8 cellular contexts compared by ENCODE assay signal in the genomic region with DNA sequence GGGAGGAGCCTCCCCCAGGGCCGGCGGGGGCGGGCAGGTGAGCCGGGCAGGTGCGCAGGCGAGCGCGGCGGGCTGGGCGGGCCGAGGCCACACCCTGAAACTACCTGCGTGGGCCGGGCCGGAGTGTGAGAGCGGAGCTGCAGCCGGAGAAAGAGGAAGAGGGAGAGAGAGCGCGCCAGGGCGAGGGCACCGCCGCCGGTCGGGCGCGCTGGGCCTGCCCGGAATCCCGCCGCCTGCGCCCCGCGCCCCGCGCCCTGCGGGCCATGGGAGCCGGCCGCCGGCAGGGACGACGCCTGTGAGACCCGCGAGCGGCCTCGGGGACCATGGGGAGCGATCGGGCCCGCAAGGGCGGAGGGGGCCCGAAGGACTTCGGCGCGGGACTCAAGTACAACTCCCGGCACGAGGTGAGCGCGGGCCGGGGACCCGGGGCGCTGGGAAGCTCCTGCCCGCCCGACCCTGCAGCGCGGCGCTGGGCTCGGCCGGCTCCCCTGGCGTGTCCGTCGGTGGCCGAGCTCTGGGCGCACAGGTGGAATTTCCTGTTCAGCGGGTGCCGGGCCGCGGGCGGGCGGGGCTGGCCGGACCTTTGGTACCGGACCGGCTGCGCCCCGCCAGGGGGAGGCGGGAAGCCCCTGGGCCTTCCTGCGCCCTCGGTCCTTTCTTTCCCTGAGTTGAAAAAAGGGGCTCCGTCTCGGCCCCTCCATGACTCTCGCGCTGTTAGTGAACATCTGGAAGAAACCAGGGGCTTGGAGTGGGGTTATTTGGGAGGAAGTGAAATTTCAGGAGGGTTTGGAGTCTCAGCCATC. TPM values are rescaled to one million over a fixed set of nuclear protein-coding genes. Genes with fewer than 3 reads are reported as not detected.
A peak's percentile ranks its signal among the peaks of the same experiment; 100 is the strongest.
DNase-seq lines count a peak whose midpoint lies in the region; ATAC-seq and TF ChIP-seq lines count a peak whose summit lies in the region.

A gene (plus strand): TSS at position 126 of the 803 bp plus-strand sequence. CDS start 198 bp downstream, at position 324.

- H3K9ac ChIP-seq in endocrine pancreas (ENCODE audit: control insufficient read depth, insufficient read depth, low read length): peak within 1 kb of the TSS; percentile 45

- no peaks in the 10 kb centered on the region for H3K9me3 ChIP-seq in endocrine pancreas (ENCODE audit: control insufficient read depth, low read length)

- peak within 1 kb of the TSS; percentile 76 for H3K4me3 ChIP-seq in endocrine pancreas (ENCODE audit: control insufficient read depth, insufficient read depth, low read length)

- ATAC-seq in activated CD8-positive, alpha-beta memory T cell treated with anti-CD3 and anti-CD28 coated beads, Interleukin-2, amount 10 ng/mL, durations not matched to agents 7 days and 5 days: peak; percentile 23
- ATAC-seq in HG02571 (IDR thresholded peaks at IDR 0.05; ENCODE audit: unreplicated experiment): no peak
- no peak for ATAC-seq in HG03159 (IDR thresholded peaks at IDR 0.05; ENCODE audit: unreplicated experiment)

- TF ChIP-seq CTCF in nephron (IDR thresholded peaks at IDR 0.05; ENCODE audit: unreplicated experiment in 3 of 3): no peak

- no peaks in the 10 kb centered on the region for H3K36me3 ChIP-seq in endocrine pancreas (ENCODE audit: control insufficient read depth, insufficient read depth, low read length)

- peaks cover 70% of the 10 kb centered on the region for H3K27me3 Mint-ChIP-seq in activated CD8-positive, alpha-beta memory T cell treated with anti-CD3 and anti-CD28 coated beads, Interleukin-2, amount 10 ng/mL, durations not matched to agents 7 days and 5 days
- peaks cover 77% of the 10 kb centered on the region for H3K27me3 Mint-ChIP-seq in nephron (ENCODE audit: low read depth)

- H3K27me3 ChIP-seq in endocrine pancreas (ENCODE audit: control insufficient read depth, insufficient read depth, low read length): no peaks in the 10 kb centered on the region

- no peaks in the 10 kb centered on the region for H3K9me3 Mint-ChIP-seq in activated CD8-positive, alpha-beta memory T cell treated with anti-CD3 and anti-CD28 coated beads, Interleukin-2, amount 10 ng/mL, durations not matched to agents 7 days and 5 days (ENCODE audit: low read depth)
- no peaks in the 10 kb centered on the region for H3K9me3 Mint-ChIP-seq in nephron

- CTCF ChIA-PET in activated CD8-positive, alpha-beta memory T cell treated with anti-CD3 and anti-CD28 coated beads, Interleukin-2, amount 10 ng/mL, durations not matched to agents 7 days and 5 days (lab: Charles Lee): no interaction called here

- H3K4me1 ChIP-seq in endocrine pancreas (ENCODE audit: control insufficient read depth, insufficient read depth, low read length): no peaks in the 10 kb centered on the region

- DNase-seq in activated CD8-positive, alpha-beta memory T cell treated with anti-CD3 and anti-CD28 coated beads, Interleukin-2, amount 10 ng/mL, durations not matched to agents 7 days and 5 days: no peak
- no peak for DNase-seq in activated CD8-positive, alpha-beta memory T cell treated with anti-CD3 and anti-CD28 coated beads, Interleukin-2, amount 50 U/mL, for 4 hours
- DNase-seq in NCI-H526 treated with DMSO at 0.1 percent for 48 hours (lab: John Stamatoyannopoulos, UW): peak; percentile 95
- no peak for DNase-seq in medulla oblongata (ENCODE audit: extremely low spot score)

- H3K4me1 Mint-ChIP-seq in activated CD8-positive, alpha-beta memory T cell treated with anti-CD3 and anti-CD28 coated beads, Interleukin-2, amount 10 ng/mL, durations not matched to agents 7 days and 5 days: peaks cover 9% of the 10 kb centered on the region
- peaks cover 19% of the 10 kb centered on the region for H3K4me1 Mint-ChIP-seq in nephron

- no peak within 1 kb of the TSS for H3K4me3 Mint-ChIP-seq in activated CD8-positive, alpha-beta memory T cell treated with anti-CD3 and anti-CD28 coated beads, Interleukin-2, amount 10 ng/mL, durations not matched to agents 7 days and 5 days
- peak within 1 kb of the TSS; percentile 79 to 84 (median 80) for H3K4me3 Mint-ChIP-seq in nephron

- H3K36me3 Mint-ChIP-seq in activated CD8-positive, alpha-beta memory T cell treated with anti-CD3 and anti-CD28 coated beads, Interleukin-2, amount 10 ng/mL, durations not matched to agents 7 days and 5 days: no peaks in the 10 kb centered on the region
- no peaks in the 10 kb centered on the region for H3K36me3 Mint-ChIP-seq in nephron (ENCODE audit: low read depth)

- no peak within 1 kb of the TSS for H3K27ac Mint-ChIP-seq in activated CD8-positive, alpha-beta memory T cell treated with anti-CD3 and anti-CD28 coated beads, Interleukin-2, amount 10 ng/mL, durations not matched to agents 7 days and 5 days
- peak within 1 kb of the TSS in 2 of 3 experiments; percentile 22 to 24 for H3K27ac Mint-ChIP-seq in nephron

RNA-seq across cellular contexts. Expression of the gene that starts here (rescaled TPM):
- total RNA-seq in activated CD8-positive, alpha-beta memory T cell treated with anti-CD3 and anti-CD28 coated beads, Interleukin-2, amount 10 ng/mL, durations not matched to agents 7 days and 5 days: not detected

Comparison
In these comparisons a context has a peak if more than half of its experiments do, and no peak if none do; other contexts are left out.
1. Peak in ATAC-seq in activated CD8-positive, alpha-beta memory T cell treated with anti-CD3 and anti-CD28 coated beads, Interleukin-2, amount 10 ng/mL, durations not matched to agents 7 days and 5 days; RNA of the gene not detected or under 1 TPM.